In genomic region chr19:38667552-38668205, GRCh38 we compare ENCODE assay signal across 1 cellular context.
A peak's percentile ranks its signal among the peaks of the same experiment; 100 is the strongest.
TF ChIP-seq lines count a peak whose summit lies in the region.

No MANE protein-coding gene starts in this region.

TF ChIP-seq in HEK293, 187 proteins besides CTCF, POLR2A, EP300 and RAD21 (continued from another document):
- TF ChIP-seq ZBTB44 (tag by site-specific recombination; IDR thresholded peaks at IDR 0.05) (peak; percentile 56; the same call in 1 of the 2 replicates), ZNF302 (tag by site-specific recombination; IDR thresholded peaks at IDR 0.05; ENCODE audit: low read depth) (no peak), ZNF223 (tag by site-specific recombination; IDR thresholded peaks at IDR 0.05) (no peak), SCRT2 (tag by site-specific recombination; IDR thresholded peaks at IDR 0.05) (no peak), PBX3 (CRISPR knock-in tag; IDR thresholded peaks at IDR 0.05) (no peak), SCRT1 (tag by site-specific recombination; IDR thresholded peaks at IDR 0.05; ENCODE audit: borderline replicate concordance) (no peak), PRDM4 (tag by site-specific recombination; IDR thresholded peaks at IDR 0.05) (no peak), ZNF133 (tag by site-specific recombination; IDR thresholded peaks at IDR 0.05) (no peak), ZNF416 (tag by site-specific recombination; IDR thresholded peaks at IDR 0.05) (no peak), ZNF549 (tag by site-specific recombination; IDR thresholded peaks at IDR 0.05) (no peak), ZNF518A (tag by site-specific recombination; conservative IDR thresholded peaks at IDR 0.05; ENCODE audit: low read depth) (no peak), ZNF292 (tag by site-specific recombination; IDR thresholded peaks at IDR 0.05; ENCODE audit: borderline replicate concordance, low read depth) (no peak), ZNF354C (tag by site-specific recombination; IDR thresholded peaks at IDR 0.05; ENCODE audit: borderline replicate concordance, low read depth) (no peak)
